Comparison of ENCODE assay signal across 7 cellular contexts in genomic region chr6:71280701-71281100, GRCh38.
"Had no signal": no experiment of that assay in that cellular context is flagged by ENCODE, and none has a peak within 500 bp of the region (broad histone marks: within the 10 kb centered on the region; RNA-seq: fewer than 3 reads in every experiment).

No MANE protein-coding gene starts in this region.

- DNase-seq: GDM1, GF-D8 had no signal

- FAIRE-seq: G401.6, GM12878, GM12891, GM12892, GM18507 had no signal

- H3K4me3 ChIP-seq: GM12878 had no signal

- ATAC-seq: GM12878 had no signal
